8 cellular contexts compared by ENCODE assay signal in the genomic region with DNA sequence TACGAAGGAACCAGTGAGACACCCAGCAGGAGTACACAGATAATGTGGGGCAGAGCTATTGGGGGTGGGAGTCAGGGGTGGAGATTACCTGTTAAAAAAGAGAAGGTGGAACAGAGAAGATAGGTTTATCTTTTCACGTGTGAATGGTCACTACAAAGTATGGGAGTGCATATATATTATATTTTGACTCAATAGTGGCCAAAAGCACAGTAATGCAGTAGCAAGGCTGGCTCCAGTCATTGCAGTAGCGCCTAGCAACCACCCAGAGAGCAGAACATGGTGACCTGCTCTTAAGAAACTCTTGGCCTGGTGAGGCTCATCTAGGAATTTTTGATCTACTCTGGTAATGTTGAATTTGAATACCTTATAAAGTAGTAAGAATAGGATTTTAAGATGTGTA. TPM values are rescaled to one million over a fixed set of nuclear protein-coding genes. Genes with fewer than 3 reads are reported as not detected.
A peak's percentile ranks its signal among the peaks of the same experiment; 100 is the strongest.
DNase-seq lines count a peak whose midpoint lies in the region; ATAC-seq and TF ChIP-seq lines count a peak whose summit lies in the region.

No MANE protein-coding gene starts in this region.

- peak overlapping the region; percentile 89 to 91 for H3K27ac Mint-ChIP-seq in activated naive CD4-positive, alpha-beta T cell treated with anti-CD3 and anti-CD28 coated beads, Interleukin-2, amount 50 U/mL, for 72 hours
- peak overlapping the region; percentile 87 for H3K27ac Mint-ChIP-seq in type B pancreatic cell

- H3K4me1 Mint-ChIP-seq in type B pancreatic cell (ENCODE audit: unreplicated experiment) = peaks cover 20% of the 10 kb centered on the region

- CTCF ChIA-PET in HEK293T (lab: Yijun Ruan, JAX) = interaction anchor here (0.7 kb wide), 1 partner anchor 70 kb away, joined by 3 read pairs; no protein-coding TSS in a partner anchor

- peaks cover 26 to 38% of the 10 kb centered on the region in 2 donors for H3K36me3 Mint-ChIP-seq in activated naive CD4-positive, alpha-beta T cell treated with anti-CD3 and anti-CD28 coated beads, Interleukin-2, amount 50 U/mL, for 72 hours
- H3K36me3 Mint-ChIP-seq in type B pancreatic cell = peaks cover 19% of the 10 kb centered on the region

- peak; percentile 22 for DNase-seq in AG08396 (ENCODE audit: low spot score)
- DNase-seq in HEK293T (ENCODE audit: extremely low spot score) = peak; percentile 17
- no peak for DNase-seq in activated naive CD4-positive, alpha-beta T cell treated with anti-CD3 and anti-CD28 coated beads, Interleukin-2, amount 50 U/mL, for 72 hours (ENCODE audit: low spot score in 2 of 2)
- peak; percentile 35 for DNase-seq in kidney glomerular epithelial cell (lab: John Stamatoyannopoulos, UW)
- no peak for DNase-seq in type B pancreatic cell (ENCODE audit: extremely low spot score, unreplicated experiment)
- DNase-seq in hypothalamus (lab: John Stamatoyannopoulos, UW) = no peak
- DNase-seq in NCI-H2107 (lab: John Stamatoyannopoulos, UW) = no peak

- peak in 1 of 2 donors; percentile 21 for ATAC-seq in activated naive CD4-positive, alpha-beta T cell treated with anti-CD3 and anti-CD28 coated beads, Interleukin-2, amount 50 U/mL, for 72 hours
- no peak for ATAC-seq in GM21423 (IDR thresholded peaks at IDR 0.05; ENCODE audit: unreplicated experiment)

- H3K27me3 Mint-ChIP-seq in type B pancreatic cell = peaks cover 21% of the 10 kb centered on the region

- peaks cover 9 to 13% of the 10 kb centered on the region in 2 donors for H3K9me3 Mint-ChIP-seq in activated naive CD4-positive, alpha-beta T cell treated with anti-CD3 and anti-CD28 coated beads, Interleukin-2, amount 50 U/mL, for 72 hours
- no peaks in the 10 kb centered on the region for H3K9me3 Mint-ChIP-seq in type B pancreatic cell

- no peak for TF ChIP-seq CTCF in type B pancreatic cell (conservative IDR thresholded peaks at IDR 0.05)

- H3K4me3 Mint-ChIP-seq in type B pancreatic cell = peak overlapping the region; percentile 93

- POLR2A ChIA-PET in HEK293T (lab: Yijun Ruan, JAX) = interaction anchor here (0.9 to 1.9 kb wide), 9 partner anchors 11 to 502 kb away, joined by 4 to 24 read pairs (median 6); partner anchors contain the start of genes CABYR, HRH4 and OSBPL1A

TF ChIP-seq in HEK293T, 16 proteins besides CTCF, POLR2A, EP300 and RAD21:
- TF ChIP-seq BHLHE40 (IDR thresholded peaks at IDR 0.05; ENCODE audit: borderline replicate concordance) (no peak), SUZ12 (IDR thresholded peaks at IDR 0.05) (no peak), SP1 (IDR thresholded peaks at IDR 0.05) (no peak), ELF4 (IDR thresholded peaks at IDR 0.05) (no peak), TARDBP (IDR thresholded peaks at IDR 0.05) (no peak), ZNF384 (IDR thresholded peaks at IDR 0.05) (no peak), L3MBTL2 (conservative IDR thresholded peaks at IDR 0.05) (no peak), CTBP1 (IDR thresholded peaks at IDR 0.05; ENCODE audit: borderline replicate concordance) (no peak), ARNT (IDR thresholded peaks at IDR 0.05) (no peak), LEF1 (IDR thresholded peaks at IDR 0.05; ENCODE audit: borderline replicate concordance) (no peak), FOXK2 (IDR thresholded peaks at IDR 0.05) (no peak), FOXM1 (IDR thresholded peaks at IDR 0.05; ENCODE audit: borderline replicate concordance) (no peak), NFRKB (IDR thresholded peaks at IDR 0.05) (no peak)

RNA-seq across cellular contexts. Expression of gene IMPACT, which starts 1.0 kb away (rescaled TPM):
- total RNA-seq in activated naive CD4-positive, alpha-beta T cell treated with anti-CD3 and anti-CD28 coated beads, Interleukin-2, amount 50 U/mL, for 72 hours = 10 to 100 TPM in 1 of 2 donors, 1 to 10 TPM in 1; 7.4 to 13.6 TPM
- 34.3 and 35.5 TPM in 2 replicates for total RNA-seq in type B pancreatic cell (ENCODE audit: low replicate concordance)

RNA-seq across cellular contexts. Expression of gene OSBPL1A, which starts 29.9 kb away (rescaled TPM):
- 1 to 10 TPM; 2.3 to 5.4 TPM for total RNA-seq in activated naive CD4-positive, alpha-beta T cell treated with anti-CD3 and anti-CD28 coated beads, Interleukin-2, amount 50 U/mL, for 72 hours
- 29.3 and 42.7 TPM in 2 replicates for total RNA-seq in type B pancreatic cell (ENCODE audit: low replicate concordance)

RNA-seq across cellular contexts. Expression of gene HRH4, which starts 33.0 kb away (rescaled TPM):
- total RNA-seq in activated naive CD4-positive, alpha-beta T cell treated with anti-CD3 and anti-CD28 coated beads, Interleukin-2, amount 50 U/mL, for 72 hours = not detected
- 0.24 TPM in 1 of 2 replicates, not detected in the other for total RNA-seq in type B pancreatic cell (ENCODE audit: low replicate concordance)

Comparison
In these comparisons a context has a peak if more than half of its experiments do, and no peak if none do; other contexts are left out.
1. DNase-seq: peak in AG08396 (single experiment), HEK293T (single experiment) and kidney glomerular epithelial cell (single experiment); none in activated naive CD4-positive, alpha-beta T cell treated with anti-CD3 and anti-CD28 coated beads, Interleukin-2, amount 50 U/mL, for 72 hours (0 of 2), type B pancreatic cell (single experiment), hypothalamus (0 of 51) and NCI-H2107 (single experiment).